In genomic region chr18:31511098-31511497, GRCh38 we compare ENCODE assay signal across 11 cellular contexts. TPM values are rescaled to one million over a fixed set of nuclear protein-coding genes. Genes with fewer than 3 reads are reported as not detected.
A peak's percentile ranks its signal among the peaks of the same experiment; 100 is the strongest.
DNase-seq lines count a peak whose midpoint lies in the region; ATAC-seq and TF ChIP-seq lines count a peak whose summit lies in the region.
"Had no signal": no experiment of that assay in that cellular context is flagged by ENCODE, and none has a peak within 500 bp of the region (broad histone marks: within the 10 kb centered on the region; RNA-seq: fewer than 3 reads in every experiment).

No MANE protein-coding gene starts in this region.

- H3K4me3 ChIP-seq in RWPE2 (ENCODE audit: severe bottlenecking), result no peak overlapping the region
- no peak overlapping the region for H3K4me3 ChIP-seq in fibroblast of pulmonary artery (replicated peaks; ENCODE audit: low read depth, low read length)
- no peak overlapping the region for H3K4me3 ChIP-seq in transverse colon
- H3K4me3 ChIP-seq: dorsolateral prefrontal cortex had no signal

- no peak for TF ChIP-seq EP300 in transverse colon (IDR thresholded peaks at IDR 0.05; ENCODE audit: low read depth)

- H3K27me3 ChIP-seq in RWPE2 (ENCODE audit: insufficient read depth, poor library complexity, severe bottlenecking), result no peaks in the 10 kb centered on the region
- H3K27me3 ChIP-seq in transverse colon, result no peaks in the 10 kb centered on the region

- in situ Hi-C loops in transverse colon (cut with MboI; ENCODE audit: low pct_ligation_motif_present in 1 of 4, low pct_unique_long_range_greater_than_20kb in 1 of 4, low sequenced_read_pairs in 3 of 4), result loop anchor here in 2 of 4 donors (25.0 kb wide), 2 partner anchors 249 to 424 kb away; no protein-coding TSS in a partner anchor

- ATAC-seq in RWPE2 (ENCODE audit: low read depth), result no peak
- no peak for ATAC-seq in HG03108 (IDR thresholded peaks at IDR 0.05; ENCODE audit: unreplicated experiment)

- TF ChIP-seq CTCF in RWPE2 (IDR thresholded peaks at IDR 0.05; ENCODE audit: poor library complexity, severe bottlenecking) (peak; percentile 26), fibroblast of pulmonary artery (IDR thresholded peaks at IDR 0.05; ENCODE audit: low read length, missing control alignments) (peak; percentile 8), transverse colon (IDR thresholded peaks at IDR 0.05) (peak in 2 of 5 experiments; percentile 5 to 7)

- H3K9me3 ChIP-seq in RWPE2 (ENCODE audit: severe bottlenecking) (no peaks in the 10 kb centered on the region), transverse colon (no peaks in the 10 kb centered on the region)
- H3K9me3 ChIP-seq: Caco-2 had no signal

- peaks cover 11% of the 10 kb centered on the region for H3K36me3 ChIP-seq in RWPE2 (ENCODE audit: low read depth)
- no peaks in the 10 kb centered on the region for H3K36me3 ChIP-seq in transverse colon

- intact Hi-C loops in transverse colon (cut with DNase I; ENCODE audit: low total_unique reads), result no loop called here

- WGBS in transverse colon (ENCODE audit: low coverage in 1 of 2), 2 donors, result 14 to 62% methylated on average over 1 to 6 of the region's 6 CpGs

- DNase-seq in NCI-H82 (lab: John Stamatoyannopoulos, UW) (peak; percentile 28), NCI-H82 treated with DMSO at 0.1 percent for 48 hours (lab: John Stamatoyannopoulos, UW; ENCODE audit: unreplicated experiment) (no peak), RWPE2 (ENCODE audit: low spot score) (no peak), fibroblast of pulmonary artery (ENCODE audit: low read depth) (no peak), transverse colon (no peak), NCI-H1436 treated with DMSO at 0.1 percent for 48 hours (lab: John Stamatoyannopoulos, UW) (no peak), OCI-M2 (lab: John Stamatoyannopoulos, UW; ENCODE audit: unreplicated experiment) (no peak)
- DNase-seq: Caco-2, dorsolateral prefrontal cortex, glutamatergic neuron had no signal

- H3K27ac ChIP-seq in RWPE2 (ENCODE audit: poor library complexity, severe bottlenecking) (peak overlapping the region; percentile 93), transverse colon (peak overlapping the region in 3 of 4 donors; percentile 64 to 70 (median 66))
- H3K27ac ChIP-seq: dorsolateral prefrontal cortex had no signal

- peaks cover 59% of the 10 kb centered on the region for H3K4me1 ChIP-seq in RWPE2 (ENCODE audit: insufficient read depth, poor library complexity, severe bottlenecking)
- H3K4me1 ChIP-seq in transverse colon, result peaks cover 0 to 34% (median 7%) of the 10 kb centered on the region in 4 donors

- TF ChIP-seq POLR2A in transverse colon (IDR thresholded peaks at IDR 0.05), result no peak

RNA-seq across cellular contexts. Expression of gene DSG2, which starts 13.1 kb away (rescaled TPM):
- 100 to 1,000 TPM in 3 of 4 donors, 10 to 100 TPM in 1; 59.3 to 272 (median 198) TPM for total RNA-seq in transverse colon
